23 cellular contexts compared by ENCODE assay signal in the genomic region with DNA sequence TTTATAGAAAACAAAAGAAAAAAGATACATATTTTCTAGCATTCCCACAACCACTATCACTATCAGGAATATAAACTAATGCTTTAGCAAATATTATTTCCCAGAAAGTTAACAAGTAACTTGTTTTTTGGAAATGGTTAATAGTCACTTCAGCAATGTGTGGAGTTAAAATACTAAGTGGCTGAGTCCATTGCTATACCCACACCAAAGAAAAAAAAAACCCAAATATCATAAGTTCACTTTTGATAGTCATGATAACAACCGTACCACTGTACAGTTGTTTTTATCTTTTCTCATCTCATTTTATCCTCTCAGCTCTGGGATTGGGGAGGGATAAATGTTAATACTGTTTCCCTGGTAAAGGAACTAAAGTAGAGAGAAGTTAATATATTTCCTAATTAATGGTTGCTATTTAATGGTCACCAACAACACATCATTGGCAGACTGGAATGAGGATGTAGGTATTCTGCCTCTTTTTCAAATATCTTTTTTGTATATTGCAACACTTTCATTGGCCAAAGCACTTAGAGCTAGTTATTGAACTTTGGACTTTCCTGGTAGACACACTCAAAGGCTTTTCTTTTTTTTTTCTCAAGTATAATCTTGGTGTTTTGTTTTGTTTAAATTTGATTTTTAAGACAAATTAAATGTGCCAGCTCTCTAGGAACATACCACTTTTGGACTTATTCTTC. TPM values are rescaled to one million over a fixed set of nuclear protein-coding genes. Genes with fewer than 3 reads are reported as not detected.
DNase-seq lines count a peak whose midpoint lies in the region; ATAC-seq, FAIRE-seq and TF ChIP-seq lines count a peak whose summit lies in the region.
"Had no signal": no experiment of that assay in that cellular context is flagged by ENCODE, and none has a peak within 500 bp of the region (broad histone marks: within the 10 kb centered on the region; RNA-seq: fewer than 3 reads in every experiment).

No MANE protein-coding gene starts in this region.

- H3K4me1 Mint-ChIP-seq in stimulated activated naive CD8-positive, alpha-beta T cell treated with anti-CD3 and anti-CD28 coated beads, Interleukin-15, amount 100 ng/mL, for 72 hours = no peaks in the 10 kb centered on the region
- H3K4me1 Mint-ChIP-seq: CD4-positive, alpha-beta memory T cell had no signal

- no peaks in the 10 kb centered on the region for H3K36me3 ChIP-seq in SK-N-SH (replicated peaks in 1 of 2; ENCODE audit: control insufficient read depth in 1 of 2, insufficient read depth in 2 of 2, low read length in 1 of 2)
- H3K36me3 ChIP-seq: colonic mucosa, SJSA1 had no signal

- no peaks in the 10 kb centered on the region for H3F3A ChIP-seq in SK-N-SH (replicated peaks; ENCODE audit: insufficient read depth)

- H3K27ac ChIP-seq in SK-N-SH (ENCODE audit: low read depth in 2 of 2, low read length in 1 of 2) = no peak overlapping the region
- H3K27ac ChIP-seq: colonic mucosa, HL-60, KMS-11, SJSA1 had no signal

- DNase-seq in SK-N-SH (no peak), kidney tubule cell (ENCODE audit: low spot score) (peak; percentile 83), NCI-H1105 treated with DMSO at 0.1 percent for 48 hours (lab: John Stamatoyannopoulos, UW) (no peak), frontal cortex (ENCODE audit: low spot score in 2 of 2) (no peak)
- no peak for DNase-seq in stimulated activated naive CD8-positive, alpha-beta T cell treated with anti-CD3 and anti-CD28 coated beads, Interleukin-15, amount 100 ng/mL, for 72 hours
- DNase-seq in activated effector memory CD4-positive, alpha-beta T cell treated with Interleukin-2 at 50 U/mL for 16 hours = no peak
- DNase-seq: activated gamma-delta T cell; CD4-positive, alpha-beta memory T cell; colonic mucosa; erythroblast; H7; islet precursor cell; NCI-H1417 treated with DMSO at 0.1 percent for 48 hours; NCI-H345; substantia nigra had no signal

- no peak for TF ChIP-seq RAD21 in SK-N-SH (IDR thresholded peaks at IDR 0.05; ENCODE audit: low read length)

- FAIRE-seq in frontal cortex (lab: Jason Lieb, UNC) = no peak
- FAIRE-seq: astrocyte, GM12892 had no signal

- CTCF ChIA-PET in SK-N-SH (lab: Yijun Ruan, JAX) = interaction anchor here (1.0 to 1.7 kb wide), 6 partner anchors 9 to 855 kb away, joined by 3 to 5 read pairs (median 4); no protein-coding TSS in a partner anchor

- H3K4me1 ChIP-seq in SK-N-SH (ENCODE audit: control insufficient read depth in 1 of 2, insufficient read depth in 2 of 2, low read depth in 1 of 2, low read length in 1 of 2) = no peaks in the 10 kb centered on the region; a peak in 1 of 4 replicates
- H3K4me1 ChIP-seq: colonic mucosa, SJSA1 had no signal

- no peak overlapping the region for H3K4me3 ChIP-seq in SK-N-SH (ENCODE audit: low read depth in 2 of 2, low read length in 1 of 2)
- H3K4me3 ChIP-seq: colonic mucosa, SJSA1 had no signal

- H3K27me3 ChIP-seq in SK-N-SH (ENCODE audit: insufficient read depth) = no peaks in the 10 kb centered on the region
- H3K27me3 ChIP-seq: colonic mucosa had no signal

- H3K9ac ChIP-seq in SK-N-SH = no peak overlapping the region
- H3K9ac ChIP-seq: KMS-11 had no signal

- H2AFZ ChIP-seq in SK-N-SH (ENCODE audit: low read depth) = no peak overlapping the region

- no peak overlapping the region for H3K4me3 Mint-ChIP-seq in stimulated activated naive CD8-positive, alpha-beta T cell treated with anti-CD3 and anti-CD28 coated beads, Interleukin-15, amount 100 ng/mL, for 72 hours
- H3K4me3 Mint-ChIP-seq: CD4-positive, alpha-beta memory T cell had no signal

- ATAC-seq in SK-N-SH treated with all-trans-retinoic acid at 6 μM for 48 hours (peak; percentile 41; the same call in 2 of the 3 replicates), HG03432 (IDR thresholded peaks at IDR 0.05; ENCODE audit: unreplicated experiment) (peak; percentile 51)
- no peak for ATAC-seq in stimulated activated naive CD8-positive, alpha-beta T cell treated with anti-CD3 and anti-CD28 coated beads, Interleukin-15, amount 100 ng/mL, for 72 hours

- no peaks in the 10 kb centered on the region for H3K27me3 Mint-ChIP-seq in stimulated activated naive CD8-positive, alpha-beta T cell treated with anti-CD3 and anti-CD28 coated beads, Interleukin-15, amount 100 ng/mL, for 72 hours

- WGBS in SK-N-SH (ENCODE audit: low lambda C conversion rate) = 65% methylated on average over 1 of the region's 1 CpG

- no peaks in the 10 kb centered on the region for H3K9me3 ChIP-seq in SK-N-SH
- H3K9me3 ChIP-seq: colonic mucosa, SJSA1 had no signal

- H3K9me2 ChIP-seq in SK-N-SH = no peaks in the 10 kb centered on the region; the same call in 1 of the 2 replicates

- POLR2A ChIA-PET in SK-N-SH (lab: Yijun Ruan, JAX) = no interaction called here

- no peak overlapping the region for H3K27ac Mint-ChIP-seq in stimulated activated naive CD8-positive, alpha-beta T cell treated with anti-CD3 and anti-CD28 coated beads, Interleukin-15, amount 100 ng/mL, for 72 hours
- H3K27ac Mint-ChIP-seq: CD4-positive, alpha-beta memory T cell had no signal

- TF ChIP-seq CTCF in SK-N-SH (IDR thresholded peaks at IDR 0.05) = no peak

- H3K4me2 ChIP-seq in SK-N-SH = no peak overlapping the region
- H3K4me2 ChIP-seq: KMS-11 had no signal

- no peaks in the 10 kb centered on the region for H3K79me2 ChIP-seq in SK-N-SH (ENCODE audit: insufficient read depth)

- TF ChIP-seq EP300 in SK-N-SH (IDR thresholded peaks at IDR 0.05; ENCODE audit: borderline replicate concordance in 1 of 2, low read depth in 1 of 2, low read length in 1 of 2) = no peak

- H3K9me3 Mint-ChIP-seq in stimulated activated naive CD8-positive, alpha-beta T cell treated with anti-CD3 and anti-CD28 coated beads, Interleukin-15, amount 100 ng/mL, for 72 hours = peaks cover 17 to 20% of the 10 kb centered on the region in 2 donors

- no peaks in the 10 kb centered on the region for H4K20me1 ChIP-seq in SK-N-SH (ENCODE audit: insufficient read depth)

TF ChIP-seq in SK-N-SH treated with all-trans-retinoic acid at 6 μM for 48 hours, 23 proteins besides CTCF, POLR2A, EP300 and RAD21 (continues in another document):
- TF ChIP-seq PPARA (CRISPR knock-in tag; IDR thresholded peaks at IDR 0.05; ENCODE audit: borderline replicate concordance) (no peak), ZC3H10 (CRISPR knock-in tag; IDR thresholded peaks at IDR 0.05) (no peak), ZNF70 (CRISPR knock-in tag; IDR thresholded peaks at IDR 0.05) (no peak), BACH2 (CRISPR knock-in tag; IDR thresholded peaks at IDR 0.05; ENCODE audit: borderline replicate concordance) (no peak), TOX (CRISPR knock-in tag; IDR thresholded peaks at IDR 0.05; ENCODE audit: borderline replicate concordance) (no peak), RARB (CRISPR knock-in tag; IDR thresholded peaks at IDR 0.05) (no peak)
- TF ChIP-seq, protein P1, sequence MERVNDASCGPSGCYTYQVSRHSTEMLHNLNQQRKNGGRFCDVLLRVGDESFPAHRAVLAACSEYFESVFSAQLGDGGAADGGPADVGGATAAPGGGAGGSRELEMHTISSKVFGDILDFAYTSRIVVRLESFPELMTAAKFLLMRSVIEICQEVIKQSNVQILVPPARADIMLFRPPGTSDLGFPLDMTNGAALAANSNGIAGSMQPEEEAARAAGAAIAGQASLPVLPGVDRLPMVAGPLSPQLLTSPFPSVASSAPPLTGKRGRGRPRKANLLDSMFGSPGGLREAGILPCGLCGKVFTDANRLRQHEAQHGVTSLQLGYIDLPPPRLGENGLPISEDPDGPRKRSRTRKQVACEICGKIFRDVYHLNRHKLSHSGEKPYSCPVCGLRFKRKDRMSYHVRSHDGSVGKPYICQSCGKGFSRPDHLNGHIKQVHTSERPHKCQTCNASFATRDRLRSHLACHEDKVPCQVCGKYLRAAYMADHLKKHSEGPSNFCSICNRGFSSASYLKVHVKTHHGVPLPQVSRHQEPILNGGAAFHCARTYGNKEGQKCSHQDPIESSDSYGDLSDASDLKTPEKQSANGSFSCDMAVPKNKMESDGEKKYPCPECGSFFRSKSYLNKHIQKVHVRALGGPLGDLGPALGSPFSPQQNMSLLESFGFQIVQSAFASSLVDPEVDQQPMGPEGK (CRISPR knock-in tag; IDR thresholded peaks at IDR 0.05; ENCODE audit: borderline replicate concordance) = no peak

TF ChIP-seq in SK-N-SH, 30 proteins besides CTCF, POLR2A, EP300 and RAD21 (continues in another document):
- TF ChIP-seq, protein P2, sequence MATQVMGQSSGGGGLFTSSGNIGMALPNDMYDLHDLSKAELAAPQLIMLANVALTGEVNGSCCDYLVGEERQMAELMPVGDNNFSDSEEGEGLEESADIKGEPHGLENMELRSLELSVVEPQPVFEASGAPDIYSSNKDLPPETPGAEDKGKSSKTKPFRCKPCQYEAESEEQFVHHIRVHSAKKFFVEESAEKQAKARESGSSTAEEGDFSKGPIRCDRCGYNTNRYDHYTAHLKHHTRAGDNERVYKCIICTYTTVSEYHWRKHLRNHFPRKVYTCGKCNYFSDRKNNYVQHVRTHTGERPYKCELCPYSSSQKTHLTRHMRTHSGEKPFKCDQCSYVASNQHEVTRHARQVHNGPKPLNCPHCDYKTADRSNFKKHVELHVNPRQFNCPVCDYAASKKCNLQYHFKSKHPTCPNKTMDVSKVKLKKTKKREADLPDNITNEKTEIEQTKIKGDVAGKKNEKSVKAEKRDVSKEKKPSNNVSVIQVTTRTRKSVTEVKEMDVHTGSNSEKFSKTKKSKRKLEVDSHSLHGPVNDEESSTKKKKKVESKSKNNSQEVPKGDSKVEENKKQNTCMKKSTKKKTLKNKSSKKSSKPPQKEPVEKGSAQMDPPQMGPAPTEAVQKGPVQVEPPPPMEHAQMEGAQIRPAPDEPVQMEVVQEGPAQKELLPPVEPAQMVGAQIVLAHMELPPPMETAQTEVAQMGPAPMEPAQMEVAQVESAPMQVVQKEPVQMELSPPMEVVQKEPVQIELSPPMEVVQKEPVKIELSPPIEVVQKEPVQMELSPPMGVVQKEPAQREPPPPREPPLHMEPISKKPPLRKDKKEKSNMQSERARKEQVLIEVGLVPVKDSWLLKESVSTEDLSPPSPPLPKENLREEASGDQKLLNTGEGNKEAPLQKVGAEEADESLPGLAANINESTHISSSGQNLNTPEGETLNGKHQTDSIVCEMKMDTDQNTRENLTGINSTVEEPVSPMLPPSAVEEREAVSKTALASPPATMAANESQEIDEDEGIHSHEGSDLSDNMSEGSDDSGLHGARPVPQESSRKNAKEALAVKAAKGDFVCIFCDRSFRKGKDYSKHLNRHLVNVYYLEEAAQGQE (IDR thresholded peaks at IDR 0.05; ENCODE audit: low read depth, low read length) = no peak
- TF ChIP-seq RFX5 (IDR thresholded peaks at IDR 0.05; ENCODE audit: low read length) = no peak

RNA-seq across cellular contexts. Expression of a gene that starts 18.4 kb away (rescaled TPM):
- 5.5 and 7.9 TPM in 2 replicates for polyA plus RNA-seq in SK-N-SH (2012; rRNA removed)
- 6.4 and 6.6 TPM in 2 replicates for polyA plus RNA-seq in SK-N-SH (2012; cell fraction: cytosol; rRNA removed)
- polyA plus RNA-seq in SK-N-SH (2012; cell fraction: nucleus; rRNA removed) = 6.3 and 16.7 TPM in 2 replicates
- 99.1 TPM for total RNA-seq in frontal cortex

RNA-seq across cellular contexts. Expression of a gene that starts 35.6 kb away (rescaled TPM):
- polyA plus RNA-seq in SK-N-SH (2012; rRNA removed) = not detected in 2 replicates
- not detected in 2 replicates for polyA plus RNA-seq in SK-N-SH (2012; cell fraction: cytosol; rRNA removed)
- 0.04 TPM in 1 of 2 replicates, not detected in the other for polyA plus RNA-seq in SK-N-SH (2012; cell fraction: nucleus; rRNA removed)
- 8.2 TPM for total RNA-seq in frontal cortex
- total RNA-seq: activated CD8-positive, alpha-beta memory T cell treated with anti-CD3 and anti-CD28 coated beads for 36 hours; CD4-positive, alpha-beta memory T cell; H7; SJSA1 had no signal
- polyA plus RNA-seq: CD4-positive, alpha-beta memory T cell had no signal
